In the genomic region with DNA sequence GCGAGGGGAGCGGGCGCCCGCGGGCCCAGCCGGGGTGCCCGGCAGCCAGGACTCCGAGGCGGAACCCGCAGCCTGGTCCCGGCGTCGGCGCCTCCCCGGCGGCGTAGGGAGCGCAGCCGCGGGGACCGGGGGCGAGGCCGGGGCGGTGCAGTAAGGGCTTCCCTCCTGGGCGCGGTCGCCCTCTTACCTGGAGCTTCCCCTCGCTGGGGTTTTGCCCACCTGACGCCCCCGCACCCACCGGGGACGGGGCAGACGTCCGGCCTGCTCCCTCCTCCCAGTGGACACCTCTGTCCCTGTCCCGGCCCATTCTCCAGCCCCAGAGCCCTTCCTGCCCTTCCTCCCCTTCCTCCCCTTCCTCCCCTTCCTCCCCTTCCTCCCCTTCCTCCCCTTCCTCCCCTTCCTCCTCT, we compare ENCODE assay signal across 8 cellular contexts. TPM values are rescaled to one million over a fixed set of nuclear protein-coding genes. Genes with fewer than 3 reads are reported as not detected.
DNase-seq lines count a peak whose midpoint lies in the region; FAIRE-seq and TF ChIP-seq lines count a peak whose summit lies in the region.

No MANE protein-coding gene starts in this region.

- DNase-seq in DMS153 treated with DMSO at 0.1 percent for 48 hours (lab: John Stamatoyannopoulos, UW; ENCODE audit: unreplicated experiment) (peak; percentile 29), DMS153 (lab: John Stamatoyannopoulos, UW) (no peak), NCI-H226 (peak; percentile 70), keratinocyte (ENCODE audit: low read depth, low spot score) (no peak), UCSD-AML1 (lab: John Stamatoyannopoulos, UW; ENCODE audit: unreplicated experiment) (no peak)
- peak; percentile 32 to 53 for DNase-seq in stimulated activated CD4-positive, alpha-beta T cell treated with anti-CD3 and anti-CD28 coated beads, Interleukin-4, amount 100 ng/mL, for 4 hours

- H3K9me3 ChIP-seq in HEK293 (ENCODE audit: control insufficient read depth, insufficient read depth, low read depth, low read length) (no peaks in the 10 kb centered on the region), keratinocyte (ENCODE audit: control insufficient read depth, low read depth, low read length) (no peaks in the 10 kb centered on the region)

- peak overlapping the region; percentile 90 for H3K4me2 ChIP-seq in keratinocyte (ENCODE audit: control insufficient read depth, extremely low read depth, insufficient read depth, low read depth, low read length)

- H3K27ac ChIP-seq in HEK293 (ENCODE audit: extremely low read depth, low read depth, low read length), result peak overlapping the region; percentile 84
- H3K27ac ChIP-seq in angular gyrus (ENCODE audit: low read depth, low read length), result peak overlapping the region; percentile 31
- peak overlapping the region; percentile 99 for H3K27ac ChIP-seq in keratinocyte (ENCODE audit: control insufficient read depth, insufficient read depth, low read length)

- no peaks in the 10 kb centered on the region for H3K27me3 ChIP-seq in keratinocyte (ENCODE audit: control insufficient read depth, extremely low read depth, insufficient read depth, low read length)

- peaks cover 41% of the 10 kb centered on the region for H3K79me2 ChIP-seq in keratinocyte (ENCODE audit: control insufficient read depth, insufficient read depth, low read length)

- FAIRE-seq in keratinocyte (lab: Jason Lieb, UNC), result no peak

- H3K36me3 ChIP-seq in HEK293 (ENCODE audit: control insufficient read depth in 2 of 2, insufficient read depth in 1 of 2, low read length in 2 of 2) (peaks cover 10 to 26% of the 10 kb centered on the region in 2 experiments; a peak in 2 of 3 replicates), keratinocyte (ENCODE audit: control insufficient read depth in 2 of 2, extremely low read depth in 1 of 2, insufficient read depth in 2 of 2, low read length in 2 of 2) (peaks cover 0 to 20% of the 10 kb centered on the region in 2 experiments)

- CTCF ChIA-PET in HEK293 (lab: Yijun Ruan, JAX), result interaction anchor here (0.5 to 3.9 kb wide), 9 partner anchors 23 to 170 kb away, joined by 3 to 17 read pairs (median 6); a partner anchor contains a TSS

- POLR2A ChIA-PET in HEK293 (lab: Yijun Ruan, JAX), result interaction anchor here (0.7 to 4.0 kb wide), 11 partner anchors 10 to 477 kb away, joined by 3 to 33 read pairs (median 4); a partner anchor contains a TSS

- peaks cover 29% of the 10 kb centered on the region for H4K20me1 ChIP-seq in keratinocyte (ENCODE audit: control insufficient read depth, extremely low read depth, insufficient read depth, low read length)

- peak overlapping the region; percentile 100 for H3K9ac ChIP-seq in keratinocyte (ENCODE audit: control insufficient read depth, extremely low read depth, insufficient read depth, low read length)

- H3K9me1 ChIP-seq in keratinocyte (ENCODE audit: control insufficient read depth, extremely low read depth, insufficient read depth, low read length), result no peaks in the 10 kb centered on the region

- TF ChIP-seq CTCF in HEK293 (tag by site-specific recombination; IDR thresholded peaks at IDR 0.05) (0 out of 2 replicates have a peak, but pooled peaks have one; percentile 42), keratinocyte (optimal IDR thresholded peaks at IDR 0.05 in 1 of 3, IDR thresholded peaks at IDR 0.05 in 1 of 3, conservative IDR thresholded peaks at IDR 0.05 in 1 of 3; ENCODE audit: extremely low read depth in 1 of 3, insufficient read depth in 2 of 3, low read length in 3 of 3) (no peak)

- H3K4me1 ChIP-seq in HEK293 (ENCODE audit: control insufficient read depth, insufficient read depth, low read length) (peaks cover 5% of the 10 kb centered on the region), keratinocyte (ENCODE audit: control insufficient read depth, extremely low read depth, insufficient read depth, low read length) (peaks cover 63% of the 10 kb centered on the region)

- H3K4me3 ChIP-seq in HEK293 (ENCODE audit: low read depth, low read length), result peak overlapping the region; percentile 94
- peak overlapping the region; percentile 89 to 98 (median 91) for H3K4me3 ChIP-seq in keratinocyte (ENCODE audit: control insufficient read depth in 2 of 3, extremely low read depth in 1 of 3, insufficient read depth in 2 of 3, low read depth in 1 of 3, low read length in 3 of 3)

- peak overlapping the region; percentile 69 for H2AFZ ChIP-seq in keratinocyte (ENCODE audit: control insufficient read depth, low read length)

- dilution Hi-C loops in keratinocyte (cut with MboI; ENCODE audit: extremely low pct_ligation_motif_present, low sequenced_read_pairs), result no loop called here

TF ChIP-seq in HEK293, 187 proteins besides CTCF, POLR2A, EP300 and RAD21 (continues in another document):
- TF ChIP-seq, protein P1, sequence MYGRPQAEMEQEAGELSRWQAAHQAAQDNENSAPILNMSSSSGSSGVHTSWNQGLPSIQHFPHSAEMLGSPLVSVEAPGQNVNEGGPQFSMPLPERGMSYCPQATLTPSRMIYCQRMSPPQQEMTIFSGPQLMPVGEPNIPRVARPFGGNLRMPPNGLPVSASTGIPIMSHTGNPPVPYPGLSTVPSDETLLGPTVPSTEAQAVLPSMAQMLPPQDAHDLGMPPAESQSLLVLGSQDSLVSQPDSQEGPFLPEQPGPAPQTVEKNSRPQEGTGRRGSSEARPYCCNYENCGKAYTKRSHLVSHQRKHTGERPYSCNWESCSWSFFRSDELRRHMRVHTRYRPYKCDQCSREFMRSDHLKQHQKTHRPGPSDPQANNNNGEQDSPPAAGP (tag by site-specific recombination; IDR thresholded peaks at IDR 0.05), result peak; percentile 84
- TF ChIP-seq ZBTB20 (tag by site-specific recombination; IDR thresholded peaks at IDR 0.05) (peak; percentile 52; the same call in 1 of the 2 replicates), MZF1 (tag by site-specific recombination; IDR thresholded peaks at IDR 0.05; ENCODE audit: borderline replicate concordance) (peak; percentile 89; the same call in 1 of the 2 replicates), GLIS2 (tag by site-specific recombination; IDR thresholded peaks at IDR 0.05) (peak; percentile 63; the same call in 1 of the 2 replicates)
- TF ChIP-seq, protein P2, sequence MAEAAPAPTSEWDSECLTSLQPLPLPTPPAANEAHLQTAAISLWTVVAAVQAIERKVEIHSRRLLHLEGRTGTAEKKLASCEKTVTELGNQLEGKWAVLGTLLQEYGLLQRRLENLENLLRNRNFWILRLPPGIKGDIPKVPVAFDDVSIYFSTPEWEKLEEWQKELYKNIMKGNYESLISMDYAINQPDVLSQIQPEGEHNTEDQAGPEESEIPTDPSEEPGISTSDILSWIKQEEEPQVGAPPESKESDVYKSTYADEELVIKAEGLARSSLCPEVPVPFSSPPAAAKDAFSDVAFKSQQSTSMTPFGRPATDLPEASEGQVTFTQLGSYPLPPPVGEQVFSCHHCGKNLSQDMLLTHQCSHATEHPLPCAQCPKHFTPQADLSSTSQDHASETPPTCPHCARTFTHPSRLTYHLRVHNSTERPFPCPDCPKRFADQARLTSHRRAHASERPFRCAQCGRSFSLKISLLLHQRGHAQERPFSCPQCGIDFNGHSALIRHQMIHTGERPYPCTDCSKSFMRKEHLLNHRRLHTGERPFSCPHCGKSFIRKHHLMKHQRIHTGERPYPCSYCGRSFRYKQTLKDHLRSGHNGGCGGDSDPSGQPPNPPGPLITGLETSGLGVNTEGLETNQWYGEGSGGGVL (tag by site-specific recombination; IDR thresholded peaks at IDR 0.05), result peak; percentile 100

RNA-seq across cellular contexts. Expression of a gene that starts 0.4 kb away (rescaled TPM):
- 1,709 to 2,744 TPM (median 1,922 TPM) in 3 replicates for polyA plus RNA-seq in keratinocyte
- polyA plus RNA-seq in keratinocyte (2011; ENCODE audit: low read depth), result 114 TPM
- polyA plus RNA-seq in keratinocyte (2011; cell fraction: cytosol; rRNA removed), result 1,615 and 1,811 TPM in 2 replicates
- polyA plus RNA-seq in keratinocyte (2011; cell fraction: nucleus; rRNA removed), result 1,728 and 2,016 TPM in 2 replicates
- polyA plus RNA-seq in keratinocyte (2012; ENCODE audit: low replicate concordance), result 503 and 904 TPM in 2 replicates
- 2,940 to 3,265 TPM (median 3,131 TPM) in 3 replicates for polyA minus RNA-seq in keratinocyte
- polyA minus RNA-seq in keratinocyte (2011; cell fraction: cytosol; rRNA and poly(A)+ RNA removed), result 727 TPM
- 648 and 768 TPM in 2 replicates for polyA minus RNA-seq in keratinocyte (2011; cell fraction: nucleus; rRNA and poly(A)+ RNA removed)

RNA-seq across cellular contexts. Expression of a gene that starts 30.5 kb away (rescaled TPM):
- 0.05 to 0.11 TPM (median 0.08 TPM) in 3 replicates for polyA plus RNA-seq in keratinocyte
- polyA plus RNA-seq in keratinocyte (2011; ENCODE audit: low read depth), result not detected
- not detected in 2 replicates for polyA plus RNA-seq in keratinocyte (2011; cell fraction: cytosol; rRNA removed)
- 0.10 TPM in 1 of 2 replicates, not detected in the other for polyA plus RNA-seq in keratinocyte (2011; cell fraction: nucleus; rRNA removed)
- polyA plus RNA-seq in keratinocyte (2012; ENCODE audit: low replicate concordance), result not detected in 2 replicates
- not detected in 3 replicates for polyA minus RNA-seq in keratinocyte
- not detected for polyA minus RNA-seq in keratinocyte (2011; cell fraction: cytosol; rRNA and poly(A)+ RNA removed)
- not detected in 2 replicates for polyA minus RNA-seq in keratinocyte (2011; cell fraction: nucleus; rRNA and poly(A)+ RNA removed)

RNA-seq across cellular contexts. Expression of a gene that starts 58.6 kb away (rescaled TPM):
- polyA plus RNA-seq in keratinocyte, result 1.7 to 14.1 TPM (median 12.7 TPM) in 3 replicates
- not detected for polyA plus RNA-seq in keratinocyte (2011; ENCODE audit: low read depth)
- 3.6 and 4.6 TPM in 2 replicates for polyA plus RNA-seq in keratinocyte (2011; cell fraction: cytosol; rRNA removed)
- polyA plus RNA-seq in keratinocyte (2011; cell fraction: nucleus; rRNA removed), result 5.6 and 6.0 TPM in 2 replicates
- polyA plus RNA-seq in keratinocyte (2012; ENCODE audit: low replicate concordance), result 0.21 and 13.6 TPM in 2 replicates
- 1.7 to 20.5 TPM (median 5.5 TPM) in 3 replicates for polyA minus RNA-seq in keratinocyte
- 4.0 TPM for polyA minus RNA-seq in keratinocyte (2011; cell fraction: cytosol; rRNA and poly(A)+ RNA removed)
- polyA minus RNA-seq in keratinocyte (2011; cell fraction: nucleus; rRNA and poly(A)+ RNA removed), result 1.8 and 4.6 TPM in 2 replicates

Comparison
In these comparisons a context has a peak if more than half of its experiments do, and no peak if none do; other contexts are left out.
1. DNase-seq: peak in DMS153 treated with DMSO at 0.1 percent for 48 hours (single experiment), NCI-H226 (single experiment) and stimulated activated CD4-positive, alpha-beta T cell treated with anti-CD3 and anti-CD28 coated beads, Interleukin-4, amount 100 ng/mL, for 4 hours (2 of 2); none in DMS153 (single experiment), keratinocyte (single experiment) and UCSD-AML1 (single experiment).
2. H3K27ac ChIP-seq: peak in every context shown above with its lines; median percentile 99 in keratinocyte; 84 in HEK293; 31 in angular gyrus.